In genomic region chr13:91351123-91351522, GRCh38 we compare ENCODE assay signal across 12 cellular contexts. TPM values are rescaled to one million over a fixed set of nuclear protein-coding genes. Genes with fewer than 3 reads are reported as not detected.
A peak's percentile ranks its signal among the peaks of the same experiment; 100 is the strongest.
DNase-seq lines count a peak whose midpoint lies in the region; ATAC-seq and TF ChIP-seq lines count a peak whose summit lies in the region.
"Had no signal": no experiment of that assay in that cellular context is flagged by ENCODE, and none has a peak within 500 bp of the region (broad histone marks: within the 10 kb centered on the region; RNA-seq: fewer than 3 reads in every experiment).

No MANE protein-coding gene starts in this region.

- H3K9me2 ChIP-seq in MM.1S (replicated peaks; ENCODE audit: insufficient read depth, low read length): no peaks in the 10 kb centered on the region

- H3K4me3 Mint-ChIP-seq in activated T-cell treated with anti-CD3 and anti-CD28 coated beads, Interleukin-2, amount 50 U/mL, for 24 hours: peak overlapping the region; percentile 99
- H3K4me3 Mint-ChIP-seq in brain (peak overlapping the region; percentile 94 to 98 (median 97)), T-cell (no peak overlapping the region)

- H4K20me1 ChIP-seq in MM.1S (ENCODE audit: insufficient read depth, low read length): no peaks in the 10 kb centered on the region; the same call in 1 of the 2 replicates

- H3F3A ChIP-seq in MM.1S (ENCODE audit: insufficient read depth, low read length): peaks cover 30% of the 10 kb centered on the region

- H3K36me3 Mint-ChIP-seq in activated T-cell treated with anti-CD3 and anti-CD28 coated beads, Interleukin-2, amount 50 U/mL, for 24 hours (ENCODE audit: low read depth): peaks cover 77% of the 10 kb centered on the region
- H3K36me3 Mint-ChIP-seq in brain (peaks cover 59% of the 10 kb centered on the region), T-cell (peaks cover 56% of the 10 kb centered on the region)

- peaks cover 55% of the 10 kb centered on the region for H3K4me1 Mint-ChIP-seq in activated T-cell treated with anti-CD3 and anti-CD28 coated beads, Interleukin-2, amount 50 U/mL, for 24 hours (ENCODE audit: low read depth)
- H3K4me1 Mint-ChIP-seq in brain (peaks cover 67% of the 10 kb centered on the region), T-cell (peaks cover 41 to 45% (median 43%) of the 10 kb centered on the region in 3 donors)

- H3K4me1 ChIP-seq in MM.1S (ENCODE audit: low read length) (peaks cover 13% of the 10 kb centered on the region; the same call in 1 of the 2 replicates), left lung (peaks cover 16 to 53% of the 10 kb centered on the region in 2 donors)

- H3K9me3 Mint-ChIP-seq in activated T-cell treated with anti-CD3 and anti-CD28 coated beads, Interleukin-2, amount 50 U/mL, for 24 hours: no peaks in the 10 kb centered on the region
- H3K9me3 Mint-ChIP-seq in brain (no peaks in the 10 kb centered on the region), T-cell (no peaks in the 10 kb centered on the region)

- H3K27ac Mint-ChIP-seq in activated T-cell treated with anti-CD3 and anti-CD28 coated beads, Interleukin-2, amount 50 U/mL, for 24 hours: peak overlapping the region; percentile 99
- H3K27ac Mint-ChIP-seq in brain (peak overlapping the region in 3 of 5 experiments; percentile 12 to 97 (median 49)), T-cell (no peak overlapping the region)

- H3K27me3 Mint-ChIP-seq in activated T-cell treated with anti-CD3 and anti-CD28 coated beads, Interleukin-2, amount 50 U/mL, for 24 hours: no peaks in the 10 kb centered on the region
- H3K27me3 Mint-ChIP-seq in brain: peaks cover 11% of the 10 kb centered on the region
- no peaks in the 10 kb centered on the region for H3K27me3 Mint-ChIP-seq in T-cell

- no peaks in the 10 kb centered on the region for H3K27me3 ChIP-seq in MM.1S (replicated peaks; ENCODE audit: insufficient read depth, low read length)
- H3K27me3 ChIP-seq in left lung: peaks cover 0 to 8% of the 10 kb centered on the region in 2 donors

- no peak overlapping the region for H3K9ac ChIP-seq in MM.1S (ENCODE audit: low read length)

- H3K79me2 ChIP-seq in MM.1S (ENCODE audit: low read length): peaks cover 36% of the 10 kb centered on the region

- no peak overlapping the region for H3K27ac ChIP-seq in MM.1S (ENCODE audit: low read length)
- no peak overlapping the region for H3K27ac ChIP-seq in left lung
- H3K27ac ChIP-seq: stomach had no signal

- no peak overlapping the region for H2AFZ ChIP-seq in MM.1S (ENCODE audit: low read length)

- TF ChIP-seq CTCF in MM.1S (IDR thresholded peaks at IDR 0.05; ENCODE audit: low read length): no peak
- no peak for TF ChIP-seq CTCF in brain (conservative IDR thresholded peaks at IDR 0.05)
- TF ChIP-seq CTCF in retinal pigment epithelial cell (conservative IDR thresholded peaks at IDR 0.05; ENCODE audit: low read depth, low read length): no peak
- TF ChIP-seq CTCF in left lung (IDR thresholded peaks at IDR 0.05): no peak

- no peak for DNase-seq in activated T-cell treated with anti-CD3 and anti-CD28 coated beads, Interleukin-2, amount 50 U/mL, for 24 hours
- no peak for DNase-seq in activated T-cell treated with anti-CD3 and anti-CD28 coated beads, Interleukin-2, amount 50 U/mL, for 48 hours
- DNase-seq in MM.1S (no peak), retinal pigment epithelial cell (ENCODE audit: low read depth) (no peak), left lung (no peak), HPDE6-E6E7 (ENCODE audit: extremely low spot score) (no peak), T-cell (no peak)
- DNase-seq: effector CD4-positive, alpha-beta T cell; KBM-7; stimulated activated CD4-positive, alpha-beta T cell treated with anti-CD3 and anti-CD28 coated beads, Interleukin-15, amount 100 ng/mL, for 24 hours; stomach had no signal

- H3K4me2 ChIP-seq in MM.1S (ENCODE audit: low read depth, low read length): peak overlapping the region; percentile 69; the same call in 1 of the 2 replicates

- intact Hi-C loops in left lung (cut with DNase I): no loop called here

- CTCF ChIA-PET in T-cell (lab: Charles Lee): interaction anchor here in 1 of 2 donors (2.3 kb wide), 1 partner anchor 37 kb away, joined by 18 read pairs; no protein-coding TSS in a partner anchor

- no peak overlapping the region for H3K4me3 ChIP-seq in MM.1S (ENCODE audit: low read length)
- H3K4me3 ChIP-seq in retinal pigment epithelial cell (ENCODE audit: low read length): peak overlapping the region; percentile 62
- H3K4me3 ChIP-seq in left lung: no peak overlapping the region

- H3K36me3 ChIP-seq in MM.1S (replicated peaks; ENCODE audit: insufficient read depth, low read length) (peaks cover 5% of the 10 kb centered on the region; the same call in 1 of the 2 replicates), left lung (peaks cover 6 to 54% of the 10 kb centered on the region in 2 donors)

- POLR2A ChIA-PET in T-cell (lab: Charles Lee): no interaction called here

- ATAC-seq in left lung (no peak), T-cell (replicated peaks in 1 of 4) (no peak)

- H3K9me3 ChIP-seq in MM.1S (replicated peaks; ENCODE audit: insufficient read depth, low read length) (no peaks in the 10 kb centered on the region), left lung (no peaks in the 10 kb centered on the region)
- H3K9me3 ChIP-seq: stomach had no signal

RNA-seq across cellular contexts. Expression of gene MIR17HG, which starts 3.6 kb away (rescaled TPM):
- polyA plus RNA-seq in brain (ENCODE audit: insufficient read depth, low read depth, low replicate concordance): not detected
- 1 to 10 TPM; 2.4 to 7.6 TPM for total RNA-seq in left lung
- total RNA-seq in T-cell: 10 to 100 TPM in 4 of 5 donors, 1 to 10 TPM in 1; 9.4 to 15.1 (median 11.2) TPM

RNA-seq across cellular contexts. Expression of gene GPC5, which starts 47.3 kb away (rescaled TPM):
- polyA plus RNA-seq in brain (ENCODE audit: insufficient read depth, low read depth, low replicate concordance): 3.1 TPM
- total RNA-seq in left lung: 10 to 100 TPM in 1 of 2 donors, 1 to 10 TPM in 1; 9.2 to 19.5 TPM
- under 1 TPM; 0.12 to 0.39 (median 0.26) TPM for total RNA-seq in T-cell
- polyA plus RNA-seq: stomach had no signal

Comparison
In these comparisons a context has a peak if more than half of its experiments do, and no peak if none do; other contexts are left out.
1. H3K27ac Mint-ChIP-seq: peak in activated T-cell treated with anti-CD3 and anti-CD28 coated beads, Interleukin-2, amount 50 U/mL, for 24 hours (single experiment) and brain (3 of 5); none in T-cell (0 of 2).
2. H3K4me3 Mint-ChIP-seq: peak in activated T-cell treated with anti-CD3 and anti-CD28 coated beads, Interleukin-2, amount 50 U/mL, for 24 hours (single experiment) and brain (5 of 5); none in T-cell (0 of 3).
3. RNA of gene GPC5, which starts 47.3 kb away (total RNA-seq): 9.2 to 19.5 TPM in left lung; 0.12 to 0.39 TPM in T-cell; every median in the first group is over 4 times any median in the second.